24 cellular contexts compared by ENCODE assay signal in the genomic region with DNA sequence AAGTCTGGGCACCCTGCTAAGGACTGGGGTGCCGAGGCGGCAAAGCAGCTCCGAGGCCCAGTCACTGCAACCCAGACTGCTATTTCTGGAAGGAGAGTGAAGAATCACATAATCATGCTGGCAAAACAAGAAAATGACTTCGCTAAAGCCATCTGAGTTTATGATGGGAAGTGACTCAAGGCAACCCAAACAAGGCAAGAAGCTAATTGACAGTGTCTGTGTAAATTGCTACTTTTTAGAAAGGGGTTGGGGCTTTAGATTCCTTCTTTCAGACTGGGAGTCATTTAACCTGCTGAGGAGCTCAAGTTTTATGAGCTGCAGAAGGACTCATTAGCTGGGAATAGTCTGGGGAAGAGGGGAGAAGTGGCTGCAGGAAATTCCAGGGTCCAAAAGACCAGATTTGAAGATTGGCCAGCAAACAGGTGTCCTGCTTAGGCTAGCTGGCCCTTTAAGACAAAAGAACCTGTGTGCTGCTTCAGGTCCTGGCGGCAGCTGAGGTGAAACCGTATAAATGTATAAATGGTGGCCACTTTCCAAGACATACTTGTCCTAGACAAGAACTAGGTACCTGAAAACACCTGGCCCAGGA. TPM values are rescaled to one million over a fixed set of nuclear protein-coding genes. Genes with fewer than 3 reads are reported as not detected.
DNase-seq lines count a peak whose midpoint lies in the region; ATAC-seq and TF ChIP-seq lines count a peak whose summit lies in the region.
"Had no signal": no experiment of that assay in that cellular context is flagged by ENCODE, and none has a peak within 500 bp of the region (broad histone marks: within the 10 kb centered on the region; RNA-seq: fewer than 3 reads in every experiment).

No MANE protein-coding gene starts in this region.

- H3K4me3 ChIP-seq in cardiac muscle cell (no peak overlapping the region), trophoblast cell (ENCODE audit: low read depth, low read length) (no peak overlapping the region), ascending aorta (no peak overlapping the region)
- H3K4me3 ChIP-seq: GM12878, GM23338, MG63 had no signal

- no peaks in the 10 kb centered on the region for H3K79me2 ChIP-seq in trophoblast cell (ENCODE audit: control insufficient read depth, insufficient read depth, low read length, poor library complexity)

- H3K18ac ChIP-seq in trophoblast cell (ENCODE audit: low read length) = no peak overlapping the region

- H2BK12ac ChIP-seq in trophoblast cell (ENCODE audit: low read length) = peak overlapping the region; percentile 4

- H4K12ac ChIP-seq in trophoblast cell (ENCODE audit: low read depth, low read length) = no peak overlapping the region

- no peak overlapping the region for H2AFZ ChIP-seq in trophoblast cell (ENCODE audit: insufficient read depth, low read length, poor library complexity)
- H2AFZ ChIP-seq: GM23338 had no signal

- no peak overlapping the region for H4K91ac ChIP-seq in trophoblast cell (ENCODE audit: low read depth, low read length)

- WGBS in trophoblast cell (ENCODE audit: extremely low coverage, insufficient coverage, insufficient read length) = no CpG with 5 or more reads among the region's 6 CpGs

- peaks cover 12% of the 10 kb centered on the region for H3K79me1 ChIP-seq in trophoblast cell (ENCODE audit: low read length)

- H3K14ac ChIP-seq in trophoblast cell (ENCODE audit: low read length) = no peak overlapping the region

- no peak for TF ChIP-seq CTCF in cardiac muscle cell (IDR thresholded peaks at IDR 0.05; ENCODE audit: low read depth, low read length)
- no peak for TF ChIP-seq CTCF in ascending aorta (IDR thresholded peaks at IDR 0.05)

- H3K27me3 ChIP-seq in cardiac muscle cell (no peaks in the 10 kb centered on the region), trophoblast cell (ENCODE audit: insufficient read depth, low read length) (no peaks in the 10 kb centered on the region), ascending aorta (no peaks in the 10 kb centered on the region)
- H3K27me3 ChIP-seq: MG63 had no signal

- no peak overlapping the region for H4K8ac ChIP-seq in trophoblast cell (ENCODE audit: low read depth, low read length)

- no peak overlapping the region for H3K4ac ChIP-seq in trophoblast cell (ENCODE audit: low read depth, low read length)

- H3K23ac ChIP-seq in trophoblast cell (ENCODE audit: low read length) = no peak overlapping the region

- H3K36me3 ChIP-seq in cardiac muscle cell = peaks cover 10% of the 10 kb centered on the region
- no peaks in the 10 kb centered on the region for H3K36me3 ChIP-seq in trophoblast cell (ENCODE audit: control insufficient read depth in 1 of 2, insufficient read depth in 2 of 2, low read length in 2 of 2)
- H3K36me3 ChIP-seq in ascending aorta = peaks cover 23 to 24% of the 10 kb centered on the region in 2 donors
- H3K36me3 ChIP-seq: MG63 had no signal

- DNase-seq in cardiac muscle cell (ENCODE audit: low read depth in 1 of 2, low spot score in 1 of 2) = no peak
- DNase-seq in Right ventricle myocardium superior = no peak
- peak; percentile 88 for DNase-seq in islet precursor cell
- no peak for DNase-seq in trophoblast cell
- no peak for DNase-seq in activated CD4-positive, alpha-beta T cell treated with anti-CD3 and anti-CD28 coated beads for 4 hours
- DNase-seq in stimulated activated CD4-positive, alpha-beta T cell treated with anti-CD3 and anti-CD28 coated beads, Interleukin-15, amount 100 ng/mL, for 24 hours = no peak
- no peak for DNase-seq in ascending aorta (ENCODE audit: low spot score in 2 of 2)
- DNase-seq: 8988T; Calu3; CD4-positive, alpha-beta memory T cell; GDM1; MG63; NCI-H1092 treated with DMSO at 0.1 percent for 48 hours; NCI-H2081 treated with DMSO at 0.1 percent for 48 hours; NCI-H510A treated with DMSO at 0.1 percent for 48 hours; NCI-H82; SHP77 had no signal

- no peak overlapping the region for H2AK5ac ChIP-seq in trophoblast cell (ENCODE audit: low read length)

- no peak overlapping the region for H3K9ac ChIP-seq in trophoblast cell (ENCODE audit: low read length)
- H3K9ac ChIP-seq: KMS-11 had no signal

- ATAC-seq in Right ventricle myocardium superior (ENCODE audit: poor library complexity) (no peak), HG02610 (IDR thresholded peaks at IDR 0.05; ENCODE audit: unreplicated experiment) (no peak)
- ATAC-seq: GM12878, GM23338, HCT116, HepG2 had no signal

- H3K4me1 ChIP-seq in cardiac muscle cell (ENCODE audit: low read depth) (peaks cover 10% of the 10 kb centered on the region), trophoblast cell (ENCODE audit: control insufficient read depth in 1 of 2, insufficient read depth in 2 of 2, low read length in 2 of 2) (peaks cover 14 to 26% of the 10 kb centered on the region in 2 experiments), ascending aorta (peaks cover 10 to 15% of the 10 kb centered on the region in 2 donors)

- no peak overlapping the region for H3K4me2 ChIP-seq in trophoblast cell (ENCODE audit: low read length)
- H3K4me2 ChIP-seq: KMS-11 had no signal

- peak overlapping the region; percentile 46 for H3K27ac ChIP-seq in cardiac muscle cell
- peak overlapping the region; percentile 44 for H3K27ac ChIP-seq in trophoblast cell (ENCODE audit: low read depth, low read length)
- no peak overlapping the region for H3K27ac ChIP-seq in ascending aorta
- H3K27ac ChIP-seq: KMS-11 had no signal

- no peak overlapping the region for H2BK120ac ChIP-seq in trophoblast cell (ENCODE audit: insufficient read depth, low read length, poor library complexity)

- no peak overlapping the region for H2BK5ac ChIP-seq in trophoblast cell (ENCODE audit: low read depth, low read length, poor library complexity)

- H3K9me3 ChIP-seq in cardiac muscle cell (ENCODE audit: low read depth) = no peaks in the 10 kb centered on the region
- H3K9me3 ChIP-seq in trophoblast cell (ENCODE audit: insufficient read depth, low read depth, low read length) = no peaks in the 10 kb centered on the region
- no peaks in the 10 kb centered on the region for H3K9me3 ChIP-seq in ascending aorta
- H3K9me3 ChIP-seq: MG63 had no signal

- intact Hi-C loops in Right ventricle myocardium superior (cut with DNase I) (no loop called here), ascending aorta (cut with DNase I) (loop anchor here (10.0 kb wide), 1 partner anchor 303 kb away; the partner anchor contains the start of gene CSDE1)

RNA-seq across cellular contexts. Expression of gene TSHB, which starts 28.1 kb away (rescaled TPM):
- not detected in 2 replicates for total RNA-seq in cardiac muscle cell
- not detected in 2 replicates for polyA plus RNA-seq in cardiac muscle cell
- total RNA-seq in Right ventricle myocardium superior = not detected
- polyA plus RNA-seq in trophoblast cell (2013) = not detected in 2 replicates
- total RNA-seq in ascending aorta = not detected
- total RNA-seq: Calu3; CD4-positive, alpha-beta memory T cell; GM12878; GM23338; HepG2 had no signal
- polyA plus RNA-seq: BJ; CD4-positive, alpha-beta memory T cell; GM12878; GM23338; HepG2 had no signal

RNA-seq across cellular contexts. Expression of gene TSPAN2, which starts 31.5 kb away (rescaled TPM):
- total RNA-seq in cardiac muscle cell = 26.6 and 45.6 TPM in 2 replicates
- 87.3 and 88.0 TPM in 2 replicates for polyA plus RNA-seq in cardiac muscle cell
- total RNA-seq in Right ventricle myocardium superior = 12.2 TPM
- 18.9 and 20.8 TPM in 2 replicates for polyA plus RNA-seq in trophoblast cell (2013)
- total RNA-seq in ascending aorta = 10.9 TPM
- total RNA-seq: HepG2 had no signal
- polyA plus RNA-seq: HepG2 had no signal

Comparison
In these comparisons a context has a peak if more than half of its experiments do, and no peak if none do; other contexts are left out.
1. H3K27ac ChIP-seq: peak in cardiac muscle cell (single experiment) and trophoblast cell (single experiment); none in ascending aorta (0 of 2).